21 cellular contexts compared by ENCODE assay signal in genomic region chr2:33765122-33765521, GRCh38.
DNase-seq lines count a peak whose midpoint lies in the region; TF ChIP-seq lines count a peak whose summit lies in the region.
"Had no signal": no experiment of that assay in that cellular context is flagged by ENCODE, and none has a peak within 500 bp of the region (broad histone marks: within the 10 kb centered on the region; RNA-seq: fewer than 3 reads in every experiment).

No MANE protein-coding gene starts in this region.

- intact Hi-C loops in prostate gland (cut with DNase I) = no loop called here
- intact Hi-C loops in thyroid gland (cut with DNase I) = no loop called here

- H3K4me3 ChIP-seq in prostate gland = no peak overlapping the region
- no peak overlapping the region for H3K4me3 ChIP-seq in thyroid gland (replicated peaks in 1 of 3)
- H3K4me3 ChIP-seq: breast epithelium, left ventricle myocardium inferior, spleen, upper lobe of right lung had no signal

- H3K27ac ChIP-seq in prostate gland (peak overlapping the region in 1 of 2 donors; percentile 48), thyroid gland (no peak overlapping the region)
- H3K27ac ChIP-seq: breast epithelium, left ventricle myocardium inferior, spleen, upper lobe of right lung had no signal

- H3K36me3 ChIP-seq in prostate gland (no peaks in the 10 kb centered on the region), thyroid gland (no peaks in the 10 kb centered on the region)
- H3K36me3 ChIP-seq: breast epithelium, left ventricle myocardium inferior, spleen, upper lobe of right lung had no signal

- no peak for TF ChIP-seq CTCF in endothelial cell (IDR thresholded peaks at IDR 0.05; ENCODE audit: unreplicated experiment)
- no peak for TF ChIP-seq CTCF in prostate gland (IDR thresholded peaks at IDR 0.05)
- TF ChIP-seq CTCF in thyroid gland (IDR thresholded peaks at IDR 0.05) = no peak

- H3K9me3 Mint-ChIP-seq in endothelial cell (ENCODE audit: unreplicated experiment) = no peaks in the 10 kb centered on the region
- H3K9me3 Mint-ChIP-seq: activated CD4-positive, alpha-beta T cell treated with anti-CD3 and anti-CD28 coated beads, Interleukin-2, amount 10 ng/mL, durations not matched to agents 24 days and 14 days; activated naive CD4-positive, alpha-beta T cell treated with anti-CD3 and anti-CD28 coated beads, Interleukin-2, amount 50 U/mL, for 72 hours; CD4-positive, alpha-beta T cell had no signal

- 9% methylated on average over 2 of the region's 2 CpGs for WGBS in prostate gland
- 9 to 13% methylated on average over 2 of the region's 2 CpGs for WGBS in thyroid gland, 2 donors

- no peak overlapping the region for H3K4me3 Mint-ChIP-seq in endothelial cell (ENCODE audit: unreplicated experiment)
- H3K4me3 Mint-ChIP-seq: activated CD4-positive, alpha-beta T cell treated with anti-CD3 and anti-CD28 coated beads, Interleukin-2, amount 10 ng/mL, durations not matched to agents 24 days and 14 days; CD4-positive, alpha-beta T cell; stimulated activated naive B cell treated with anti-CD40 and anti-IgM and Interleukin-4, amounts not matched to agents 10 μg/mL and 1 μg/mL and 100 μg/mL, for 72 hours had no signal

- peaks cover 8% of the 10 kb centered on the region for H3K4me1 Mint-ChIP-seq in endothelial cell (ENCODE audit: unreplicated experiment)
- H3K4me1 Mint-ChIP-seq: activated CD4-positive, alpha-beta T cell treated with anti-CD3 and anti-CD28 coated beads, Interleukin-2, amount 10 ng/mL, durations not matched to agents 24 days and 14 days; stimulated activated naive B cell treated with anti-CD40 and anti-IgM and Interleukin-4, amounts not matched to agents 10 μg/mL and 1 μg/mL and 100 μg/mL, for 72 hours had no signal

- H3K27me3 ChIP-seq in prostate gland (replicated peaks; ENCODE audit: insufficient read depth) (no peaks in the 10 kb centered on the region), thyroid gland (no peaks in the 10 kb centered on the region)
- H3K27me3 ChIP-seq: breast epithelium, spleen, upper lobe of right lung had no signal

- TF ChIP-seq POLR2A in prostate gland (IDR thresholded peaks at IDR 0.05) = no peak
- no peak for TF ChIP-seq POLR2A in thyroid gland (IDR thresholded peaks at IDR 0.05)

- H3K9me3 ChIP-seq in prostate gland (no peaks in the 10 kb centered on the region), thyroid gland (no peaks in the 10 kb centered on the region)
- H3K9me3 ChIP-seq: breast epithelium, upper lobe of right lung had no signal

- H3K27me3 Mint-ChIP-seq in endothelial cell (ENCODE audit: unreplicated experiment) = peaks cover 5% of the 10 kb centered on the region
- H3K27me3 Mint-ChIP-seq: activated CD4-positive, alpha-beta T cell treated with anti-CD3 and anti-CD28 coated beads, Interleukin-2, amount 10 ng/mL, durations not matched to agents 24 days and 14 days; CD4-positive, alpha-beta T cell; stimulated activated naive B cell treated with anti-CD40 and anti-IgM and Interleukin-4, amounts not matched to agents 10 μg/mL and 1 μg/mL and 100 μg/mL, for 72 hours had no signal

- H3K36me3 Mint-ChIP-seq in endothelial cell (ENCODE audit: low read depth, unreplicated experiment) = peaks cover 2% of the 10 kb centered on the region
- H3K36me3 Mint-ChIP-seq: activated naive CD4-positive, alpha-beta T cell treated with anti-CD3 and anti-CD28 coated beads, Interleukin-2, amount 50 U/mL, for 72 hours; stimulated activated naive B cell treated with anti-CD40 and anti-IgM and Interleukin-4, amounts not matched to agents 10 μg/mL and 1 μg/mL and 100 μg/mL, for 72 hours had no signal

- H3K4me1 ChIP-seq in prostate gland (replicated peaks) (no peaks in the 10 kb centered on the region), thyroid gland (no peaks in the 10 kb centered on the region)
- H3K4me1 ChIP-seq: breast epithelium, left ventricle myocardium inferior, spleen, upper lobe of right lung had no signal

- peak overlapping the region; percentile 91 for H3K27ac Mint-ChIP-seq in endothelial cell (ENCODE audit: unreplicated experiment)
- H3K27ac Mint-ChIP-seq: activated CD4-positive, alpha-beta T cell treated with anti-CD3 and anti-CD28 coated beads, Interleukin-2, amount 10 ng/mL, durations not matched to agents 24 days and 14 days; activated naive CD4-positive, alpha-beta T cell treated with anti-CD3 and anti-CD28 coated beads, Interleukin-2, amount 50 U/mL, for 72 hours; CD4-positive, alpha-beta T cell; stimulated activated naive B cell treated with anti-CD40 and anti-IgM and Interleukin-4, amounts not matched to agents 10 μg/mL and 1 μg/mL and 100 μg/mL, for 72 hours had no signal

- DNase-seq in NCI-H345 (lab: John Stamatoyannopoulos, UW) (peak; percentile 2), NCI-H345 treated with DMSO at 0.1 percent for 48 hours (lab: John Stamatoyannopoulos, UW; ENCODE audit: unreplicated experiment) (no peak), NCI-H774 (lab: John Stamatoyannopoulos, UW) (peak; percentile 19), endothelial cell (ENCODE audit: low spot score) (peak; percentile 10), prostate gland (ENCODE audit: low spot score) (peak; percentile 16), hepatic stellate cell (ENCODE audit: low spot score) (no peak), NCI-H2196 (lab: John Stamatoyannopoulos, UW; ENCODE audit: unreplicated experiment) (no peak), thyroid gland (no peak)
- DNase-seq: activated CD4-positive, alpha-beta T cell treated with anti-CD3 and anti-CD28 coated beads, Interleukin-2, amount 10 ng/mL, durations not matched to agents 24 days and 14 days; activated T-cell treated with anti-CD3 and anti-CD28 coated beads for 4 hours; CD4-positive, alpha-beta T cell; left ventricle myocardium inferior; NCI-H2081; posterior cingulate gyrus; SIG-M5; spleen; stimulated activated naive B cell treated with anti-CD40 and anti-IgM and Interleukin-4, amounts not matched to agents 10 μg/mL and 1 μg/mL and 100 μg/mL, for 72 hours; T1000; upper lobe of right lung had no signal

Comparison
In these comparisons a context has a peak if more than half of its experiments do, and no peak if none do; other contexts are left out.
1. DNase-seq: peak in NCI-H345 (single experiment), NCI-H774 (single experiment), endothelial cell (single experiment) and prostate gland (single experiment); none in NCI-H345 treated with DMSO at 0.1 percent for 48 hours (single experiment), hepatic stellate cell (single experiment), NCI-H2196 (single experiment) and thyroid gland (0 of 2).